In the genomic region with DNA sequence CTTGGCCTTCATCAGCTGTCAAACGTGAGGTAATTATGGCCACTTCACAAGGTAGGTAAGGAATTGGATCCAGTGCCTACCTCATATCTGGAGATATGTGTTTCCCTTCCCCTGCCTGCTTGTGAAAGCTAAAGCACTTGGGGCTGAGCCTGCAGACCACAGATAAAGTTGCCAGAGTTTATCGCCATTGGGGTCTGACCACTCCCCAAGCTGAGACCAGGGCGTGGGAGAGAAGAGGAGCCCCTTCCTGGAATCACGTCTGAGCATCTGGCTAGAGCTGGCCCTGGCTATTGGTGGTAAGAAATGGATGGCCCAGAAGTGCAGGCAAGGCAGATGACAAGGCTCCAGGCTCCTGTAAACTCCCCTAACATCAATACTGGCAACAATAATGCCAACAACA, we compare ENCODE assay signal across 1 cellular context.
TF ChIP-seq lines count a peak whose summit lies in the region.

No MANE protein-coding gene starts in this region.

TF ChIP-seq in K562, 482 proteins besides CTCF, POLR2A, EP300 and RAD21 (continued from another document and continues in another):
- TF ChIP-seq ZBTB17 (CRISPR knock-in tag; IDR thresholded peaks at IDR 0.05) (no peak), RUNX1 (IDR thresholded peaks at IDR 0.05; ENCODE audit: low read depth) (peak; percentile 79; the same call in 1 of the 2 replicates), NFE2L1 (tag; IDR thresholded peaks at IDR 0.05; ENCODE audit: borderline replicate concordance, low read depth) (no peak), GATAD2B (IDR thresholded peaks at IDR 0.05; ENCODE audit: borderline replicate concordance) (peak; percentile 70; the same call in 1 of the 2 replicates), SMARCA4 (IDR thresholded peaks at IDR 0.05) (peak; percentile 86), ZNF134 (CRISPR knock-in tag; conservative IDR thresholded peaks at IDR 0.05) (no peak), BHLHE40 (IDR thresholded peaks at IDR 0.05; ENCODE audit: low read length) (peak; percentile 39), FOXM1 (IDR thresholded peaks at IDR 0.05; ENCODE audit: low read depth) (peak; percentile 84), FOXM1 (CRISPR knock-in tag; IDR thresholded peaks at IDR 0.05; ENCODE audit: low read depth) (no peak), JUND (IDR thresholded peaks at IDR 0.05; ENCODE audit: borderline replicate concordance, low read depth, low read length) (no peak), JUND (tag; IDR thresholded peaks at IDR 0.05; ENCODE audit: borderline replicate concordance, low read depth, low read length) (peak; percentile 56; the same call in 1 of the 3 replicates), CBFA2T2 (conservative IDR thresholded peaks at IDR 0.05) (peak; percentile 98), SAFB2 (IDR thresholded peaks at IDR 0.05; ENCODE audit: borderline replicate concordance, low read depth, low read length, severe bottlenecking) (no peak), GATA2 (CRISPR knock-in tag; IDR thresholded peaks at IDR 0.05) (peak; percentile 90), KAT8 (IDR thresholded peaks at IDR 0.05; ENCODE audit: low read depth) (no peak), ZNF586 (CRISPR knock-in tag; conservative IDR thresholded peaks at IDR 0.05) (no peak), PHB2 (IDR thresholded peaks at IDR 0.05; ENCODE audit: low read depth) (peak; percentile 81), PYGO2 (tag; IDR thresholded peaks at IDR 0.05) (no peak), ZNF175 (CRISPR knock-in tag; IDR thresholded peaks at IDR 0.05; ENCODE audit: low read depth) (no peak), RBBP5 (IDR thresholded peaks at IDR 0.05; ENCODE audit: borderline replicate concordance, insufficient read depth, low read length, poor library complexity, severe bottlenecking) (no peak), HCFC1 (IDR thresholded peaks at IDR 0.05; ENCODE audit: low read depth, low read length) (no peak), SOX6 (IDR thresholded peaks at IDR 0.05) (peak; percentile 84), GTF2A2 (tag; IDR thresholded peaks at IDR 0.05) (no peak)
- TF ChIP-seq, protein P1, sequence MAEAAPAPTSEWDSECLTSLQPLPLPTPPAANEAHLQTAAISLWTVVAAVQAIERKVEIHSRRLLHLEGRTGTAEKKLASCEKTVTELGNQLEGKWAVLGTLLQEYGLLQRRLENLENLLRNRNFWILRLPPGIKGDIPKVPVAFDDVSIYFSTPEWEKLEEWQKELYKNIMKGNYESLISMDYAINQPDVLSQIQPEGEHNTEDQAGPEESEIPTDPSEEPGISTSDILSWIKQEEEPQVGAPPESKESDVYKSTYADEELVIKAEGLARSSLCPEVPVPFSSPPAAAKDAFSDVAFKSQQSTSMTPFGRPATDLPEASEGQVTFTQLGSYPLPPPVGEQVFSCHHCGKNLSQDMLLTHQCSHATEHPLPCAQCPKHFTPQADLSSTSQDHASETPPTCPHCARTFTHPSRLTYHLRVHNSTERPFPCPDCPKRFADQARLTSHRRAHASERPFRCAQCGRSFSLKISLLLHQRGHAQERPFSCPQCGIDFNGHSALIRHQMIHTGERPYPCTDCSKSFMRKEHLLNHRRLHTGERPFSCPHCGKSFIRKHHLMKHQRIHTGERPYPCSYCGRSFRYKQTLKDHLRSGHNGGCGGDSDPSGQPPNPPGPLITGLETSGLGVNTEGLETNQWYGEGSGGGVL (CRISPR knock-in tag; IDR thresholded peaks at IDR 0.05): no peak
- TF ChIP-seq, protein P2, sequence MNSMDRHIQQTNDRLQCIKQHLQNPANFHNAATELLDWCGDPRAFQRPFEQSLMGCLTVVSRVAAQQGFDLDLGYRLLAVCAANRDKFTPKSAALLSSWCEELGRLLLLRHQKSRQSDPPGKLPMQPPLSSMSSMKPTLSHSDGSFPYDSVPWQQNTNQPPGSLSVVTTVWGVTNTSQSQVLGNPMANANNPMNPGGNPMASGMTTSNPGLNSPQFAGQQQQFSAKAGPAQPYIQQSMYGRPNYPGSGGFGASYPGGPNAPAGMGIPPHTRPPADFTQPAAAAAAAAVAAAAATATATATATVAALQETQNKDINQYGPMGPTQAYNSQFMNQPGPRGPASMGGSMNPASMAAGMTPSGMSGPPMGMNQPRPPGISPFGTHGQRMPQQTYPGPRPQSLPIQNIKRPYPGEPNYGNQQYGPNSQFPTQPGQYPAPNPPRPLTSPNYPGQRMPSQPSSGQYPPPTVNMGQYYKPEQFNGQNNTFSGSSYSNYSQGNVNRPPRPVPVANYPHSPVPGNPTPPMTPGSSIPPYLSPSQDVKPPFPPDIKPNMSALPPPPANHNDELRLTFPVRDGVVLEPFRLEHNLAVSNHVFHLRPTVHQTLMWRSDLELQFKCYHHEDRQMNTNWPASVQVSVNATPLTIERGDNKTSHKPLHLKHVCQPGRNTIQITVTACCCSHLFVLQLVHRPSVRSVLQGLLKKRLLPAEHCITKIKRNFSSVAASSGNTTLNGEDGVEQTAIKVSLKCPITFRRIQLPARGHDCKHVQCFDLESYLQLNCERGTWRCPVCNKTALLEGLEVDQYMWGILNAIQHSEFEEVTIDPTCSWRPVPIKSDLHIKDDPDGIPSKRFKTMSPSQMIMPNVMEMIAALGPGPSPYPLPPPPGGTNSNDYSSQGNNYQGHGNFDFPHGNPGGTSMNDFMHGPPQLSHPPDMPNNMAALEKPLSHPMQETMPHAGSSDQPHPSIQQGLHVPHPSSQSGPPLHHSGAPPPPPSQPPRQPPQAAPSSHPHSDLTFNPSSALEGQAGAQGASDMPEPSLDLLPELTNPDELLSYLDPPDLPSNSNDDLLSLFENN (IDR thresholded peaks at IDR 0.05; ENCODE audit: low read depth in 2 of 2, low read length in 2 of 2): peak in 1 of 2 experiments; percentile 87; a peak in 2 of 4 replicates
- TF ChIP-seq, protein P3, sequence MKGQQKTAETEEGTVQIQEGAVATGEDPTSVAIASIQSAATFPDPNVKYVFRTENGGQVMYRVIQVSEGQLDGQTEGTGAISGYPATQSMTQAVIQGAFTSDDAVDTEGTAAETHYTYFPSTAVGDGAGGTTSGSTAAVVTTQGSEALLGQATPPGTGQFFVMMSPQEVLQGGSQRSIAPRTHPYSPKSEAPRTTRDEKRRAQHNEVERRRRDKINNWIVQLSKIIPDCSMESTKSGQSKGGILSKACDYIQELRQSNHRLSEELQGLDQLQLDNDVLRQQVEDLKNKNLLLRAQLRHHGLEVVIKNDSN (CRISPR knock-in tag; IDR thresholded peaks at IDR 0.05): no peak
- TF ChIP-seq, protein P4, sequence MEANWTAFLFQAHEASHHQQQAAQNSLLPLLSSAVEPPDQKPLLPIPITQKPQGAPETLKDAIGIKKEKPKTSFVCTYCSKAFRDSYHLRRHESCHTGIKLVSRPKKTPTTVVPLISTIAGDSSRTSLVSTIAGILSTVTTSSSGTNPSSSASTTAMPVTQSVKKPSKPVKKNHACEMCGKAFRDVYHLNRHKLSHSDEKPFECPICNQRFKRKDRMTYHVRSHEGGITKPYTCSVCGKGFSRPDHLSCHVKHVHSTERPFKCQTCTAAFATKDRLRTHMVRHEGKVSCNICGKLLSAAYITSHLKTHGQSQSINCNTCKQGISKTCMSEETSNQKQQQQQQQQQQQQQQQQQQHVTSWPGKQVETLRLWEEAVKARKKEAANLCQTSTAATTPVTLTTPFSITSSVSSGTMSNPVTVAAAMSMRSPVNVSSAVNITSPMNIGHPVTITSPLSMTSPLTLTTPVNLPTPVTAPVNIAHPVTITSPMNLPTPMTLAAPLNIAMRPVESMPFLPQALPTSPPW (CRISPR knock-in tag; IDR thresholded peaks at IDR 0.05): peak; percentile 52
- TF ChIP-seq, protein P5, sequence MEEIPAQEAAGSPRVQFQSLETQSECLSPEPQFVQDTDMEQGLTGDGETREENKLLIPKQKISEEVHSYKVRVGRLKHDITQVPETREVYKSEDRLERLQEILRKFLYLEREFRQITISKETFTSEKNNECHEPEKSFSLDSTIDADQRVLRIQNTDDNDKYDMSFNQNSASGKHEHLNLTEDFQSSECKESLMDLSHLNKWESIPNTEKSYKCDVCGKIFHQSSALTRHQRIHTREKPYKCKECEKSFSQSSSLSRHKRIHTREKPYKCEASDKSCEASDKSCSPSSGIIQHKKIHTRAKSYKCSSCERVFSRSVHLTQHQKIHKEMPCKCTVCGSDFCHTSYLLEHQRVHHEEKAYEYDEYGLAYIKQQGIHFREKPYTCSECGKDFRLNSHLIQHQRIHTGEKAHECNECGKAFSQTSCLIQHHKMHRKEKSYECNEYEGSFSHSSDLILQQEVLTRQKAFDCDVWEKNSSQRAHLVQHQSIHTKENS (CRISPR knock-in tag; IDR thresholded peaks at IDR 0.05): no peak
- TF ChIP-seq, protein P6, sequence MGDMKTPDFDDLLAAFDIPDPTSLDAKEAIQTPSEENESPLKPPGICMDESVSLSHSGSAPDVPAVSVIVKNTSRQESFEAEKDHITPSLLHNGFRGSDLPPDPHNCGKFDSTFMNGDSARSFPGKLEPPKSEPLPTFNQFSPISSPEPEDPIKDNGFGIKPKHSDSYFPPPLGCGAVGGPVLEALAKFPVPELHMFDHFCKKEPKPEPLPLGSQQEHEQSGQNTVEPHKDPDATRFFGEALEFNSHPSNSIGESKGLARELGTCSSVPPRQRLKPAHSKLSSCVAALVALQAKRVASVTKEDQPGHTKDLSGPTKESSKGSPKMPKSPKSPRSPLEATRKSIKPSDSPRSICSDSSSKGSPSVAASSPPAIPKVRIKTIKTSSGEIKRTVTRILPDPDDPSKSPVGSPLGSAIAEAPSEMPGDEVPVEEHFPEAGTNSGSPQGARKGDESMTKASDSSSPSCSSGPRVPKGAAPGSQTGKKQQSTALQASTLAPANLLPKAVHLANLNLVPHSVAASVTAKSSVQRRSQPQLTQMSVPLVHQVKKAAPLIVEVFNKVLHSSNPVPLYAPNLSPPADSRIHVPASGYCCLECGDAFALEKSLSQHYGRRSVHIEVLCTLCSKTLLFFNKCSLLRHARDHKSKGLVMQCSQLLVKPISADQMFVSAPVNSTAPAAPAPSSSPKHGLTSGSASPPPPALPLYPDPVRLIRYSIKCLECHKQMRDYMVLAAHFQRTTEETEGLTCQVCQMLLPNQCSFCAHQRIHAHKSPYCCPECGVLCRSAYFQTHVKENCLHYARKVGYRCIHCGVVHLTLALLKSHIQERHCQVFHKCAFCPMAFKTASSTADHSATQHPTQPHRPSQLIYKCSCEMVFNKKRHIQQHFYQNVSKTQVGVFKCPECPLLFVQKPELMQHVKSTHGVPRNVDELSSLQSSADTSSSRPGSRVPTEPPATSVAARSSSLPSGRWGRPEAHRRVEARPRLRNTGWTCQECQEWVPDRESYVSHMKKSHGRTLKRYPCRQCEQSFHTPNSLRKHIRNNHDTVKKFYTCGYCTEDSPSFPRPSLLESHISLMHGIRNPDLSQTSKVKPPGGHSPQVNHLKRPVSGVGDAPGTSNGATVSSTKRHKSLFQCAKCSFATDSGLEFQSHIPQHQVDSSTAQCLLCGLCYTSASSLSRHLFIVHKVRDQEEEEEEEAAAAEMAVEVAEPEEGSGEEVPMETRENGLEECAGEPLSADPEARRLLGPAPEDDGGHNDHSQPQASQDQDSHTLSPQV (IDR thresholded peaks at IDR 0.05): peak; percentile 41
- TF ChIP-seq, protein P7, sequence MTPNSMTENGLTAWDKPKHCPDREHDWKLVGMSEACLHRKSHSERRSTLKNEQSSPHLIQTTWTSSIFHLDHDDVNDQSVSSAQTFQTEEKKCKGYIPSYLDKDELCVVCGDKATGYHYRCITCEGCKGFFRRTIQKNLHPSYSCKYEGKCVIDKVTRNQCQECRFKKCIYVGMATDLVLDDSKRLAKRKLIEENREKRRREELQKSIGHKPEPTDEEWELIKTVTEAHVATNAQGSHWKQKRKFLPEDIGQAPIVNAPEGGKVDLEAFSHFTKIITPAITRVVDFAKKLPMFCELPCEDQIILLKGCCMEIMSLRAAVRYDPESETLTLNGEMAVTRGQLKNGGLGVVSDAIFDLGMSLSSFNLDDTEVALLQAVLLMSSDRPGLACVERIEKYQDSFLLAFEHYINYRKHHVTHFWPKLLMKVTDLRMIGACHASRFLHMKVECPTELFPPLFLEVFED (CRISPR knock-in tag; conservative IDR thresholded peaks at IDR 0.05): no peak
- TF ChIP-seq, protein P8, sequence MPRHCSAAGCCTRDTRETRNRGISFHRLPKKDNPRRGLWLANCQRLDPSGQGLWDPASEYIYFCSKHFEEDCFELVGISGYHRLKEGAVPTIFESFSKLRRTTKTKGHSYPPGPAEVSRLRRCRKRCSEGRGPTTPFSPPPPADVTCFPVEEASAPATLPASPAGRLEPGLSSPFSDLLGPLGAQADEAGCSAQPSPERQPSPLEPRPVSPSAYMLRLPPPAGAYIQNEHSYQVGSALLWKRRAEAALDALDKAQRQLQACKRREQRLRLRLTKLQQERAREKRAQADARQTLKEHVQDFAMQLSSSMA (CRISPR knock-in tag; IDR thresholded peaks at IDR 0.05): no peak
